1 cellular context compared by ENCODE assay signal in genomic region chr9:42070035-42070906, GRCh38. TPM values are rescaled to one million over a fixed set of nuclear protein-coding genes. Genes with fewer than 3 reads are reported as not detected.
"Had no signal": no experiment of that assay in that cellular context is flagged by ENCODE, and none has a peak within 500 bp of the region (broad histone marks: within the 10 kb centered on the region; RNA-seq: fewer than 3 reads in every experiment).

No MANE protein-coding gene starts in this region.

RNA-seq across cellular contexts. Expression of gene CNTNAP3B, which starts 59.0 kb away (rescaled TPM):
- total RNA-seq: naive thymus-derived CD8-positive, alpha-beta T cell had no signal
- polyA plus RNA-seq: naive thymus-derived CD8-positive, alpha-beta T cell had no signal
